13 cellular contexts compared by ENCODE assay signal in the genomic region with DNA sequence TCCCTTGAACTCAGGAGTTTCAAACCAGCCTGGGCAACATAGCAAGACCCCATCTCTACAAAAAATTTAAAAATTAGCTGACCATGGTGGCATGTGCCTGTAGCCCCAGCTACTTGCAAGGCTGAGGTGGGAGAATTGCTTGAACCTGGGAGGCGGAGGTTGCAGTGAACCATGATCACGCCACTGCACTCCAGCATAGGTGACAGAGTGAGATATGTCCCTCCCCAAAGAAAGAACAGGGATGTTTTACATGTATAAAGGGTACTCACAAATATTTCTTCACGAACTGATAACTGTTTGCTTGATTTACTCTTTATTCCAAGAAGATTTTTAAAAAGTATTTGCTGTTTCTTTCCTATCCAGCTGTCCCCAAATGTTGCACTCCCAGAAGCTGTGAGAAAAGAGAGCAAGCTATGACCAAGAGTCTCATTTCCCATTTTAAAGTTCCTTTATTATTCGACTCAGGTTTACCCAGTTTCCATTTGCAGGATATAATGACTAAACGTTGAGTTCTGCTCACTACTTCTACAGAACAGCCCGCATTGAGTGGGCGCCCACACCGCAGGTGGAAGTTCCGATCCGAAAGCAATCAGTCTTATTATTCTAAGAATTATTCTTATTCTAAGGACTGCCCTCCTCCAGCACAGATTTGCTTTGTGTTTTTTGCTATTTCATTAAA.
A peak's percentile ranks its signal among the peaks of the same experiment; 100 is the strongest.
DNase-seq lines count a peak whose midpoint lies in the region; ATAC-seq and TF ChIP-seq lines count a peak whose summit lies in the region.
"Had no signal": no experiment of that assay in that cellular context is flagged by ENCODE, and none has a peak within 500 bp of the region (broad histone marks: within the 10 kb centered on the region; RNA-seq: fewer than 3 reads in every experiment).

No MANE protein-coding gene starts in this region.

- H3K9me3 ChIP-seq in neutrophil: no peaks in the 10 kb centered on the region
- H3K9me3 ChIP-seq in osteoblast (ENCODE audit: low read depth, low read length): no peaks in the 10 kb centered on the region
- H3K9me3 ChIP-seq: Peyer's patch, thoracic aorta had no signal

- no peaks in the 10 kb centered on the region for H3K27me3 Mint-ChIP-seq in activated T-cell treated with anti-CD3 and anti-CD28 coated beads, Interleukin-2, amount 50 U/mL, for 24 hours
- H3K27me3 Mint-ChIP-seq: progenitor cell of endocrine pancreas had no signal

- ATAC-seq in GM21528 (IDR thresholded peaks at IDR 0.05; ENCODE audit: low FRiP score, unreplicated experiment) (peak; percentile 65), HG03378 (IDR thresholded peaks at IDR 0.05; ENCODE audit: unreplicated experiment) (peak; percentile 80)

- TF ChIP-seq CTCF in neutrophil (IDR thresholded peaks at IDR 0.05) (no peak), osteoblast (IDR thresholded peaks at IDR 0.05; ENCODE audit: extremely low read depth, low read depth, low read length) (no peak)

- no peaks in the 10 kb centered on the region for H3K27me3 ChIP-seq in neutrophil
- no peaks in the 10 kb centered on the region for H3K27me3 ChIP-seq in osteoblast (ENCODE audit: insufficient read depth, low read length)
- H3K27me3 ChIP-seq: Peyer's patch had no signal

- H3K9me3 Mint-ChIP-seq in activated T-cell treated with anti-CD3 and anti-CD28 coated beads, Interleukin-2, amount 50 U/mL, for 24 hours: no peaks in the 10 kb centered on the region

- DNase-seq in activated T-cell treated with anti-CD3 and anti-CD28 coated beads, Interleukin-2, amount 50 U/mL, for 24 hours: no peak
- no peak for DNase-seq in activated T-cell treated with anti-CD3 and anti-CD28 coated beads, Interleukin-2, amount 50 U/mL, for 48 hours
- no peak for DNase-seq in osteoblast (ENCODE audit: insufficient read length, low spot score, missing footprints)
- no peak for DNase-seq in stimulated activated CD4-positive, alpha-beta T cell treated with anti-CD3 and anti-CD28 coated beads, Interleukin-2, amount 100 ng/mL, for 24 hours
- no peak for DNase-seq in activated gamma-delta T cell (lab: John Stamatoyannopoulos, UW)
- DNase-seq: activated effector memory CD4-positive, alpha-beta T cell treated with Interleukin-2 at 50 U/mL for 16 hours; KBM-7; Peyer's patch had no signal

- no peaks in the 10 kb centered on the region for H4K20me1 ChIP-seq in osteoblast (ENCODE audit: insufficient read depth, low read length)

- H3K27ac Mint-ChIP-seq in activated T-cell treated with anti-CD3 and anti-CD28 coated beads, Interleukin-2, amount 50 U/mL, for 24 hours: peak overlapping the region; percentile 55
- H3K27ac Mint-ChIP-seq: progenitor cell of endocrine pancreas had no signal

- peak overlapping the region; percentile 37 for H3K27ac ChIP-seq in neutrophil
- no peak overlapping the region for H3K27ac ChIP-seq in osteoblast (ENCODE audit: low read depth, low read length)
- H3K27ac ChIP-seq: Peyer's patch, thoracic aorta had no signal

- H2AFZ ChIP-seq in osteoblast (ENCODE audit: low read length): no peak overlapping the region

- H3K4me3 ChIP-seq in neutrophil (ENCODE audit: low read depth in 1 of 2, low read length in 1 of 2): no peak overlapping the region
- H3K4me3 ChIP-seq in osteoblast (ENCODE audit: insufficient read depth, low read length): no peak overlapping the region
- H3K4me3 ChIP-seq: Peyer's patch, thoracic aorta had no signal

- peaks cover 78% of the 10 kb centered on the region for H3K36me3 Mint-ChIP-seq in activated T-cell treated with anti-CD3 and anti-CD28 coated beads, Interleukin-2, amount 50 U/mL, for 24 hours (ENCODE audit: low read depth)

- H3K4me3 Mint-ChIP-seq in activated T-cell treated with anti-CD3 and anti-CD28 coated beads, Interleukin-2, amount 50 U/mL, for 24 hours: no peak overlapping the region

- H3K4me1 ChIP-seq in neutrophil (ENCODE audit: control insufficient read depth in 1 of 2, insufficient read depth in 1 of 2, low read depth in 1 of 2, low read length in 1 of 2) (peaks cover 12 to 19% of the 10 kb centered on the region in 2 experiments), osteoblast (ENCODE audit: insufficient read depth, low read length) (no peaks in the 10 kb centered on the region)
- H3K4me1 ChIP-seq: Peyer's patch had no signal

- H3K4me2 ChIP-seq in osteoblast (ENCODE audit: insufficient read depth, low read length): no peak overlapping the region

- H3K79me2 ChIP-seq in osteoblast (ENCODE audit: insufficient read depth, low read length): no peaks in the 10 kb centered on the region

- H3K4me1 Mint-ChIP-seq in activated T-cell treated with anti-CD3 and anti-CD28 coated beads, Interleukin-2, amount 50 U/mL, for 24 hours (ENCODE audit: low read depth): peaks cover 26% of the 10 kb centered on the region

- peaks cover 93% of the 10 kb centered on the region for H3K36me3 ChIP-seq in neutrophil
- no peaks in the 10 kb centered on the region for H3K36me3 ChIP-seq in osteoblast (ENCODE audit: insufficient read depth, low read length)
- H3K36me3 ChIP-seq: Peyer's patch, thoracic aorta had no signal
